Comparison of ENCODE assay signal across 7 cellular contexts in genomic region chrX:63835361-63835760, GRCh38.
"Had no signal": no experiment of that assay in that cellular context is flagged by ENCODE, and none has a peak within 500 bp of the region (broad histone marks: within the 10 kb centered on the region; RNA-seq: fewer than 3 reads in every experiment).

No MANE protein-coding gene starts in this region.

- H3K4me3 ChIP-seq: GM12878 had no signal

- DNase-seq: GDM1, GF-D8 had no signal

- FAIRE-seq: G401.6, GM12878, GM12891, GM18507, GM19239 had no signal
